Comparison of ENCODE assay signal across 8 cellular contexts in genomic region chr14:52068741-52069616, GRCh38. TPM values are rescaled to one million over a fixed set of nuclear protein-coding genes. Genes with fewer than 3 reads are reported as not detected.
A peak's percentile ranks its signal among the peaks of the same experiment; 100 is the strongest.
DNase-seq lines count a peak whose midpoint lies in the region; ATAC-seq and TF ChIP-seq lines count a peak whose summit lies in the region.

Gene NID2, minus strand, starts transcription at chr14:52069059. Its CDS starts 65 bp downstream, at chr14:52068994.

- H3K9me3 ChIP-seq in IMR-90 (ENCODE audit: control insufficient read depth, insufficient read depth, low read length) = no peaks in the 10 kb centered on the region
- H3K9me3 ChIP-seq in esophagus (ENCODE audit: control insufficient read depth in 2 of 2, insufficient read depth in 1 of 2, low read depth in 1 of 2, low read length in 1 of 2) = no peaks in the 10 kb centered on the region
- H3K9me3 ChIP-seq in mesodermal cell (ENCODE audit: control insufficient read depth, low read length) = no peaks in the 10 kb centered on the region

- peaks cover 18% of the 10 kb centered on the region for H3K4me1 Mint-ChIP-seq in activated CD8-positive, alpha-beta memory T cell treated with anti-CD3 and anti-CD28 coated beads, Interleukin-2, amount 10 ng/mL, durations not matched to agents 7 days and 5 days

- peak within 1 kb of the TSS; percentile 99 for H3K14ac ChIP-seq in IMR-90 (replicated peaks; ENCODE audit: low read depth, low read length)

- peak within 1 kb of the TSS; percentile 90 for H2BK20ac ChIP-seq in IMR-90 (ENCODE audit: low read depth, low read length)

- H3K27ac Mint-ChIP-seq in activated CD8-positive, alpha-beta memory T cell treated with anti-CD3 and anti-CD28 coated beads, Interleukin-2, amount 10 ng/mL, durations not matched to agents 7 days and 5 days = no peak within 1 kb of the TSS

- peaks cover 4% of the 10 kb centered on the region; the same call in 1 of the 2 replicates for H4K20me1 ChIP-seq in IMR-90 (ENCODE audit: insufficient read depth, low read length)

- H3K56ac ChIP-seq in IMR-90 (ENCODE audit: extremely low read depth, insufficient read depth, low read length) = peak within 1 kb of the TSS; percentile 95

- H2BK15ac ChIP-seq in IMR-90 (ENCODE audit: low read depth, low read length) = peak within 1 kb of the TSS; percentile 97; the same call in 2 of the 3 replicates

- peak within 1 kb of the TSS; percentile 99 for H3K23ac ChIP-seq in IMR-90 (ENCODE audit: low read depth, low read length)

- peak within 1 kb of the TSS; percentile 95 for H3K4me2 ChIP-seq in IMR-90 (ENCODE audit: low read depth, low read length)

- H3K4ac ChIP-seq in IMR-90 (ENCODE audit: low read depth, low read length) = peak within 1 kb of the TSS; percentile 99

- no peak for TF ChIP-seq RAD21 in IMR-90 (IDR thresholded peaks at IDR 0.05; ENCODE audit: low read length)

- peak within 1 kb of the TSS; percentile 82 to 95 for H4K8ac ChIP-seq in IMR-90 (ENCODE audit: low read depth in 2 of 2, low read length in 2 of 2)

- peak within 1 kb of the TSS; percentile 99 for H3K9ac ChIP-seq in IMR-90 (ENCODE audit: low read depth, low read length)

- 0% methylated on average over 64 of the region's 75 CpGs; no CpG with 5 or more reads in 1 of the 2 experiments for WGBS in IMR-90 (ENCODE audit: extremely low coverage in 2 of 2, insufficient read length in 1 of 2), 2 experiments
- WGBS in esophagus, 2 donors = 1 to 2% methylated on average over 70 to 75 of the region's 75 CpGs
- WGBS in mesodermal cell (ENCODE audit: insufficient coverage in 2 of 2), 2 experiments = 0% methylated on average over 60 to 69 of the region's 75 CpGs

- H2AK5ac ChIP-seq in IMR-90 (ENCODE audit: low read depth, low read length) = peak within 1 kb of the TSS; percentile 94

- intact Hi-C loops in IMR-90 (cut with micrococcal nuclease) = loop anchor here (1.0 to 5.0 kb wide), 3 partner anchors 42 to 67 kb away; no protein-coding TSS in a partner anchor

- H3K4me3 ChIP-seq in IMR-90 (ENCODE audit: insufficient read depth, low read depth, low read length) = peak within 1 kb of the TSS; percentile 94
- peak within 1 kb of the TSS; percentile 46 to 56 for H3K4me3 ChIP-seq in esophagus (ENCODE audit: low read depth in 1 of 2, low read length in 2 of 2)
- H3K4me3 ChIP-seq in mesodermal cell (ENCODE audit: extremely low read depth, insufficient read depth, low read length, poor library complexity, severe bottlenecking) = peak within 1 kb of the TSS; percentile 72

- dilution Hi-C loops in IMR-90 (cut with HindIII; ENCODE audit: low sequenced_read_pairs, unreplicated experiment) = no loop called here

- BruUV-seq in IMR-90 (replicated peaks; lab: Mats Ljungman, UMichigan) = TSS peak; percentile 80

- H2BK5ac ChIP-seq in IMR-90 (ENCODE audit: low read depth, low read length, poor library complexity, severe bottlenecking) = peak within 1 kb of the TSS; percentile 98

- POLR2A ChIA-PET in IMR-90 (lab: Charles Lee; ENCODE audit: unreplicated experiment) = interaction anchor here (0.5 to 2.0 kb wide), 5 partner anchors 12 to 671 kb away, joined by 3 to 14 read pairs (median 3); no protein-coding TSS in a partner anchor

- DNase-seq in COR-L47 (lab: John Stamatoyannopoulos, UW) (peak; percentile 15), IMR-90 (peak; percentile 95), SHP77 treated with DMSO at 0.1 percent for 48 hours (lab: John Stamatoyannopoulos, UW) (no peak)
- peak; percentile 58 for DNase-seq in activated CD8-positive, alpha-beta memory T cell treated with anti-CD3 and anti-CD28 coated beads, Interleukin-2, amount 10 ng/mL, durations not matched to agents 7 days and 5 days
- peak; percentile 22 for DNase-seq in stimulated activated CD8-positive, alpha-beta memory T cell treated with anti-CD3 and anti-CD28 coated beads, Interleukin-7, amount 100 ng/mL, for 24 hours (ENCODE audit: low read depth)

- peak; percentile 85 for ATAC-seq in IMR-90 (ENCODE audit: low read depth)
- ATAC-seq in activated CD8-positive, alpha-beta memory T cell treated with anti-CD3 and anti-CD28 coated beads, Interleukin-2, amount 10 ng/mL, durations not matched to agents 7 days and 5 days = peak; percentile 71
- ATAC-seq in GM21423 (IDR thresholded peaks at IDR 0.05; ENCODE audit: unreplicated experiment) = no peak

- CTCF ChIA-PET in IMR-90 (lab: Yijun Ruan, JAX) = interaction anchor here (0.5 to 1.8 kb wide), 5 partner anchors 38 to 211 kb away, joined by 3 to 6 read pairs (median 4); no protein-coding TSS in a partner anchor
- CTCF ChIA-PET in activated CD8-positive, alpha-beta memory T cell treated with anti-CD3 and anti-CD28 coated beads, Interleukin-2, amount 10 ng/mL, durations not matched to agents 7 days and 5 days (lab: Charles Lee) = interaction anchor here (0.8 to 1.4 kb wide), 3 partner anchors 9 to 62 kb away, joined by 3 to 4 read pairs (median 3); no protein-coding TSS in a partner anchor

- peak within 1 kb of the TSS; percentile 92 for H4K5ac ChIP-seq in IMR-90 (ENCODE audit: low read depth, low read length)

- H3K9me3 Mint-ChIP-seq in activated CD8-positive, alpha-beta memory T cell treated with anti-CD3 and anti-CD28 coated beads, Interleukin-2, amount 10 ng/mL, durations not matched to agents 7 days and 5 days (ENCODE audit: low read depth) = no peaks in the 10 kb centered on the region

- peak within 1 kb of the TSS; percentile 94 for H4K91ac ChIP-seq in IMR-90 (ENCODE audit: insufficient read depth, low read depth, low read length)

- peak within 1 kb of the TSS; percentile 98 for H2AK9ac ChIP-seq in IMR-90 (replicated peaks; ENCODE audit: low read depth, low read length, poor library complexity)

- peaks cover 8% of the 10 kb centered on the region for H3K36me3 ChIP-seq in IMR-90 (ENCODE audit: control insufficient read depth, insufficient read depth, low read length)
- no peaks in the 10 kb centered on the region for H3K36me3 ChIP-seq in esophagus (ENCODE audit: control insufficient read depth in 2 of 2, insufficient read depth in 2 of 2, low read length in 1 of 2)
- H3K36me3 ChIP-seq in mesodermal cell (ENCODE audit: control insufficient read depth, insufficient read depth, low read length) = peaks cover 11% of the 10 kb centered on the region

- H3K9me1 ChIP-seq in IMR-90 (ENCODE audit: insufficient read depth, low read length) = peaks cover 17% of the 10 kb centered on the region

- H3K4me1 ChIP-seq in IMR-90 (ENCODE audit: control insufficient read depth, insufficient read depth, low read length) = peaks cover 24% of the 10 kb centered on the region
- peaks cover 9 to 11% of the 10 kb centered on the region in 2 donors for H3K4me1 ChIP-seq in esophagus (ENCODE audit: control insufficient read depth in 2 of 2, insufficient read depth in 2 of 2, low read length in 1 of 2)
- H3K4me1 ChIP-seq in mesodermal cell (ENCODE audit: control insufficient read depth, insufficient read depth, low read length, poor library complexity, severe bottlenecking) = no peaks in the 10 kb centered on the region

- peaks cover 57% of the 10 kb centered on the region for H3K27me3 Mint-ChIP-seq in activated CD8-positive, alpha-beta memory T cell treated with anti-CD3 and anti-CD28 coated beads, Interleukin-2, amount 10 ng/mL, durations not matched to agents 7 days and 5 days

- peak within 1 kb of the TSS; percentile 97 for H3K27ac ChIP-seq in IMR-90 (ENCODE audit: insufficient read depth, low read length)
- peak within 1 kb of the TSS; percentile 72 for H3K27ac ChIP-seq in esophagus (ENCODE audit: low read depth in 2 of 2, low read length in 1 of 2)
- peak within 1 kb of the TSS; percentile 89 for H3K27ac ChIP-seq in mesodermal cell (ENCODE audit: low read depth, low read length, severe bottlenecking)

- H3K18ac ChIP-seq in IMR-90 (ENCODE audit: low read depth, low read length) = peak within 1 kb of the TSS; percentile 97

- peaks cover 22 to 61% of the 10 kb centered on the region in 2 experiments for H3K79me1 ChIP-seq in IMR-90 (ENCODE audit: low read depth in 1 of 2, low read length in 2 of 2)

- H3K4me3 Mint-ChIP-seq in activated CD8-positive, alpha-beta memory T cell treated with anti-CD3 and anti-CD28 coated beads, Interleukin-2, amount 10 ng/mL, durations not matched to agents 7 days and 5 days = peak within 1 kb of the TSS; percentile 60

- H2AFZ ChIP-seq in IMR-90 (replicated peaks; ENCODE audit: low read length, poor library complexity) = peak within 1 kb of the TSS; percentile 91

- H2BK120ac ChIP-seq in IMR-90 (ENCODE audit: low read depth, low read length) = peak within 1 kb of the TSS; percentile 93

- H3K36me3 Mint-ChIP-seq in activated CD8-positive, alpha-beta memory T cell treated with anti-CD3 and anti-CD28 coated beads, Interleukin-2, amount 10 ng/mL, durations not matched to agents 7 days and 5 days = no peaks in the 10 kb centered on the region

- in situ Hi-C loops in IMR-90 (cut with MboI; ENCODE audit: low sequenced_read_pairs) = no loop called here

- TF ChIP-seq CTCF in IMR-90 (conservative IDR thresholded peaks at IDR 0.05; ENCODE audit: low read depth, low read length) = no peak

- TF ChIP-seq POLR2A in IMR-90 (IDR thresholded peaks at IDR 0.05; ENCODE audit: low read depth, low read length) = peak; percentile 83

- H3K27me3 ChIP-seq in IMR-90 (ENCODE audit: control insufficient read depth, insufficient read depth, low read length) (no peaks in the 10 kb centered on the region), esophagus (ENCODE audit: control insufficient read depth in 1 of 2, insufficient read depth in 2 of 2, low read length in 2 of 2) (peaks cover 0 to 6% of the 10 kb centered on the region in 2 donors)

TF ChIP-seq in IMR-90, 13 proteins besides CTCF, POLR2A, EP300 and RAD21 (continues in another document):
- TF ChIP-seq SMC3 (IDR thresholded peaks at IDR 0.05; ENCODE audit: low read depth, low read length) (no peak), ELK1 (IDR thresholded peaks at IDR 0.05; ENCODE audit: borderline replicate concordance, low read depth, low read length) (no peak), MAFK (IDR thresholded peaks at IDR 0.05; ENCODE audit: low read depth, low read length) (no peak), FOS (IDR thresholded peaks at IDR 0.05; ENCODE audit: low read depth, low read length) (no peak)

RNA-seq across cellular contexts. Expression of gene NID2, which starts in this region (rescaled TPM):
- 101 and 102 TPM in 2 replicates for total RNA-seq in IMR-90 (2012; rRNA removed)
- polyA plus RNA-seq in IMR-90 (2012; rRNA removed) (278 and 303 TPM in 2 replicates), esophagus (1 to 10 TPM; 2.9 to 3.1 TPM)
- 237 and 279 TPM in 2 replicates for polyA plus RNA-seq in IMR-90 (2012; cell fraction: cytosol; rRNA removed)
- 363 and 859 TPM in 2 replicates for polyA plus RNA-seq in IMR-90 (2012; cell fraction: nucleus; rRNA removed; ENCODE audit: low replicate concordance)
- under 1 TPM; 0.18 to 0.21 TPM for total RNA-seq in activated CD8-positive, alpha-beta memory T cell treated with anti-CD3 and anti-CD28 coated beads, Interleukin-2, amount 10 ng/mL, durations not matched to agents 7 days and 5 days
- 230 TPM for polyA plus RNA-seq in mesodermal cell (2013, experiment 1 of 2)
- 314 TPM for polyA plus RNA-seq in mesodermal cell (2013, experiment 2 of 2)

Comparison
In these comparisons a context has a peak if more than half of its experiments do, and no peak if none do; other contexts are left out.
1. RNA of gene NID2 (total RNA-seq): 101 to 102 TPM in IMR-90; 0.18 to 0.21 TPM in activated CD8-positive, alpha-beta memory T cell treated with anti-CD3 and anti-CD28 coated beads, Interleukin-2, amount 10 ng/mL, durations not matched to agents 7 days and 5 days; every median in the first group is over 10 times any median in the second.
2. RNA of gene NID2 (polyA plus RNA-seq): 237 to 859 TPM in IMR-90; 2.9 to 3.1 TPM in esophagus; every median in the first group is over 10 times any median in the second.
3. Peak in DNase-seq and ATAC-seq in activated CD8-positive, alpha-beta memory T cell treated with anti-CD3 and anti-CD28 coated beads, Interleukin-2, amount 10 ng/mL, durations not matched to agents 7 days and 5 days; RNA of the gene not detected or under 1 TPM.
4. Peak in every context shown above with its lines, with median percentiles within 50 percentile points of each other: H3K27ac ChIP-seq and H3K4me3 ChIP-seq.